11 cellular contexts compared by ENCODE assay signal in the genomic region with DNA sequence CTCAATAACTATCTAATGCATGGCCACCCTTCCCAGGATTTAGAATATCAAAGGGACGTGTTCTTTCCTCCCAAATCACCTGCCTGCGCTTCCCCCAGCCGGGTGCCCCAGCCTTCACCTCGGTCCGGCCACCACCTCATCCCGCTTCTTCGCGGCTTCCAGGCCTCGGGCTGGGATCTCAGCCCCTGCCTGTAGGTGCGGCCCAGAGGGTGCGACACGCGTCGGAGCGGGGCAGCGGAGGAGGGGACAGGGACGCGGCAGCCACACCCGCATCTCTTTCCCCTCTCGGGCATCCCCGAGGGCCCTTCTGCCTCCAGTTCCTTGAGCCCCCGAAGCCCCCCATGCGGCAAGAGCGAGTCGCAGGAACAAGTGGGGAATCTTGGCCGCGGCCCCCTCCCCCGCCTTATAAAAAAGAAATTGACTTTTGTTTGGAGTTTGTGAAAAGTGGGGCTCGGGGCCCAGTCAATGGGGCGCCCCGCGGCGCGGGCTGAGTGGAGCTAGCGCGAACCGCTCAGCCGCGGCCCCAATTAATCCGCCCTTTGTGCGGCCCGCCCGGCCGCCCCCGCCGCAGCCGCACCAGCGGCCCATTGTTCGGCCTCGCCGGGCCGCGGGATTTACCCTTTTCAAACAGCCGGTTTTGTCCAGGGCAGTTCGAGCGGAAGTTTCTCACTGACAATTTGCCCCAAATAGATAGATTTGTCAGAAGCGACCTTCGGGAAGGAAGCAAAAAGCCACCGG. TPM values are rescaled to one million over a fixed set of nuclear protein-coding genes. Genes with fewer than 3 reads are reported as not detected.
DNase-seq lines count a peak whose midpoint lies in the region; ATAC-seq, FAIRE-seq and TF ChIP-seq lines count a peak whose summit lies in the region.
"Had no signal": no experiment of that assay in that cellular context is flagged by ENCODE, and none has a peak within 500 bp of the region (broad histone marks: within the 10 kb centered on the region; RNA-seq: fewer than 3 reads in every experiment).

No MANE protein-coding gene starts in this region.

- TF ChIP-seq CTCF in activated CD8-positive, alpha-beta T cell treated with anti-CD3 and anti-CD28 coated beads for 36 hours (IDR thresholded peaks at IDR 0.05) = no peak
- no peak for TF ChIP-seq CTCF in lower leg skin (IDR thresholded peaks at IDR 0.05)

- CTCF ChIA-PET in activated CD8-positive, alpha-beta T cell treated with anti-CD3 and anti-CD28 coated beads for 36 hours (lab: Charles Lee) = no interaction called here

- no peak for FAIRE-seq in GM19239 (lab: Jason Lieb, UNC)

- H3K9me3 Mint-ChIP-seq in activated CD8-positive, alpha-beta T cell treated with anti-CD3 and anti-CD28 coated beads for 36 hours = no peaks in the 10 kb centered on the region
- H3K9me3 Mint-ChIP-seq in stimulated activated naive B cell treated with anti-CD40 and anti-IgM and Interleukin-4, amounts not matched to agents 10 μg/mL and 1 μg/mL and 100 μg/mL, for 72 hours = no peaks in the 10 kb centered on the region
- H3K9me3 Mint-ChIP-seq: activated naive CD4-positive, alpha-beta T cell treated with anti-CD3 and anti-CD28 coated beads for 36 hours had no signal

- H3K4me3 ChIP-seq in iPS-20b (ENCODE audit: low read length) = peak overlapping the region; percentile 31; the same call in 1 of the 2 replicates
- no peak overlapping the region for H3K4me3 ChIP-seq in lower leg skin (ENCODE audit: low read depth, poor library complexity, severe bottlenecking)

- peaks cover 100% of the 10 kb centered on the region for H3K27me3 ChIP-seq in iPS-20b (ENCODE audit: insufficient read depth, low read length)

- no peak overlapping the region for H3K27ac ChIP-seq in iPS-20b (ENCODE audit: low read length)

- no peaks in the 10 kb centered on the region for H3K36me3 Mint-ChIP-seq in activated CD8-positive, alpha-beta T cell treated with anti-CD3 and anti-CD28 coated beads for 36 hours (ENCODE audit: low read depth)
- peaks cover 1 to 3% of the 10 kb centered on the region in 2 donors for H3K36me3 Mint-ChIP-seq in stimulated activated naive B cell treated with anti-CD40 and anti-IgM and Interleukin-4, amounts not matched to agents 10 μg/mL and 1 μg/mL and 100 μg/mL, for 72 hours

- no peak overlapping the region for H3K27ac Mint-ChIP-seq in activated CD8-positive, alpha-beta T cell treated with anti-CD3 and anti-CD28 coated beads for 36 hours
- peak overlapping the region; percentile 14 for H3K27ac Mint-ChIP-seq in stimulated activated naive B cell treated with anti-CD40 and anti-IgM and Interleukin-4, amounts not matched to agents 10 μg/mL and 1 μg/mL and 100 μg/mL, for 72 hours
- H3K27ac Mint-ChIP-seq: activated naive CD4-positive, alpha-beta T cell treated with anti-CD3 and anti-CD28 coated beads for 36 hours had no signal

- WGBS in lower leg skin, 2 donors = 3% methylated on average over 40 to 59 of the region's 59 CpGs

- POLR2A ChIA-PET in activated CD8-positive, alpha-beta T cell treated with anti-CD3 and anti-CD28 coated beads for 36 hours (lab: Charles Lee) = interaction anchor here (0.7 kb wide), 1 partner anchor 38 kb away, joined by 3 read pairs; no protein-coding TSS in a partner anchor

- peak overlapping the region; percentile 5 for H3K4me3 Mint-ChIP-seq in activated CD8-positive, alpha-beta T cell treated with anti-CD3 and anti-CD28 coated beads for 36 hours
- peak overlapping the region; percentile 60 to 84 for H3K4me3 Mint-ChIP-seq in stimulated activated naive B cell treated with anti-CD40 and anti-IgM and Interleukin-4, amounts not matched to agents 10 μg/mL and 1 μg/mL and 100 μg/mL, for 72 hours

- H3K36me3 ChIP-seq in iPS-20b (ENCODE audit: insufficient read depth, low read depth, low read length) = no peaks in the 10 kb centered on the region

- peaks cover 3% of the 10 kb centered on the region; the same call in 1 of the 2 replicates for H3K4me1 ChIP-seq in iPS-20b (ENCODE audit: insufficient read depth, low read length)

- H3K9ac ChIP-seq in iPS-20b (ENCODE audit: low read depth, low read length) = no peak overlapping the region

- intact Hi-C loops in activated CD8-positive, alpha-beta T cell treated with anti-CD3 and anti-CD28 coated beads for 36 hours (cut with micrococcal nuclease) = no loop called here
- intact Hi-C loops in lower leg skin (cut with DNase I; ENCODE audit: low total_unique reads) = no loop called here

- H3K27me3 Mint-ChIP-seq in activated CD8-positive, alpha-beta T cell treated with anti-CD3 and anti-CD28 coated beads for 36 hours = peaks cover 77% of the 10 kb centered on the region
- peaks cover 69 to 93% of the 10 kb centered on the region in 2 donors for H3K27me3 Mint-ChIP-seq in stimulated activated naive B cell treated with anti-CD40 and anti-IgM and Interleukin-4, amounts not matched to agents 10 μg/mL and 1 μg/mL and 100 μg/mL, for 72 hours

- peaks cover 11% of the 10 kb centered on the region for H3K4me1 Mint-ChIP-seq in activated CD8-positive, alpha-beta T cell treated with anti-CD3 and anti-CD28 coated beads for 36 hours (ENCODE audit: low read depth)
- H3K4me1 Mint-ChIP-seq in stimulated activated naive B cell treated with anti-CD40 and anti-IgM and Interleukin-4, amounts not matched to agents 10 μg/mL and 1 μg/mL and 100 μg/mL, for 72 hours = peaks cover 13 to 23% of the 10 kb centered on the region in 2 donors

- no peak for ATAC-seq in activated CD8-positive, alpha-beta T cell treated with anti-CD3 and anti-CD28 coated beads for 36 hours
- ATAC-seq in stimulated activated naive B cell treated with anti-CD40 and anti-IgM and Interleukin-4, amounts not matched to agents 10 μg/mL and 1 μg/mL and 100 μg/mL, for 72 hours (replicated peaks) = no peak
- ATAC-seq in GM21515 (IDR thresholded peaks at IDR 0.05; ENCODE audit: unreplicated experiment) = no peak

- DNase-seq in NCI-H82 (lab: John Stamatoyannopoulos, UW) (peak; percentile 31), NCI-H82 treated with DMSO at 0.1 percent for 48 hours (lab: John Stamatoyannopoulos, UW; ENCODE audit: unreplicated experiment) (no peak), GM19239 (ENCODE audit: insufficient read length, low spot score) (no peak), lower leg skin (ENCODE audit: low spot score in 2 of 2) (no peak)
- DNase-seq in activated CD8-positive, alpha-beta T cell treated with anti-CD3 and anti-CD28 coated beads for 36 hours = peak; percentile 9
- DNase-seq in stimulated activated naive B cell treated with anti-CD40 and anti-IgM and Interleukin-4, amounts not matched to agents 10 μg/mL and 1 μg/mL and 100 μg/mL, for 72 hours = no peak
- DNase-seq: activated naive CD4-positive, alpha-beta T cell treated with anti-CD3 and anti-CD28 coated beads for 36 hours; SHP77 treated with DMSO at 0.1 percent for 48 hours; stimulated activated CD4-positive, alpha-beta T cell treated with anti-CD3 and anti-CD28 coated beads, Interleukin-4, amount 100 ng/mL, for 24 hours had no signal

- no peaks in the 10 kb centered on the region for H3K9me3 ChIP-seq in iPS-20b (ENCODE audit: insufficient read depth, low read depth, low read length)

- no peak for TF ChIP-seq POLR2A in lower leg skin (IDR thresholded peaks at IDR 0.05)

RNA-seq across cellular contexts. Expression of a gene that starts 8.4 kb away (rescaled TPM):
- total RNA-seq in activated CD8-positive, alpha-beta T cell treated with anti-CD3 and anti-CD28 coated beads for 36 hours = not detected
- total RNA-seq in lower leg skin = not detected
- total RNA-seq: activated naive CD4-positive, alpha-beta T cell treated with anti-CD3 and anti-CD28 coated beads for 36 hours had no signal

Comparison
In these comparisons a context has a peak if more than half of its experiments do, and no peak if none do; other contexts are left out.
1. DNase-seq: peak in NCI-H82 (single experiment) and activated CD8-positive, alpha-beta T cell treated with anti-CD3 and anti-CD28 coated beads for 36 hours (single experiment); none in NCI-H82 treated with DMSO at 0.1 percent for 48 hours (single experiment), stimulated activated naive B cell treated with anti-CD40 and anti-IgM and Interleukin-4, amounts not matched to agents 10 μg/mL and 1 μg/mL and 100 μg/mL, for 72 hours (single experiment), GM19239 (single experiment) and lower leg skin (0 of 2).